Comparison of ENCODE assay signal across 1 cellular context in the genomic region with DNA sequence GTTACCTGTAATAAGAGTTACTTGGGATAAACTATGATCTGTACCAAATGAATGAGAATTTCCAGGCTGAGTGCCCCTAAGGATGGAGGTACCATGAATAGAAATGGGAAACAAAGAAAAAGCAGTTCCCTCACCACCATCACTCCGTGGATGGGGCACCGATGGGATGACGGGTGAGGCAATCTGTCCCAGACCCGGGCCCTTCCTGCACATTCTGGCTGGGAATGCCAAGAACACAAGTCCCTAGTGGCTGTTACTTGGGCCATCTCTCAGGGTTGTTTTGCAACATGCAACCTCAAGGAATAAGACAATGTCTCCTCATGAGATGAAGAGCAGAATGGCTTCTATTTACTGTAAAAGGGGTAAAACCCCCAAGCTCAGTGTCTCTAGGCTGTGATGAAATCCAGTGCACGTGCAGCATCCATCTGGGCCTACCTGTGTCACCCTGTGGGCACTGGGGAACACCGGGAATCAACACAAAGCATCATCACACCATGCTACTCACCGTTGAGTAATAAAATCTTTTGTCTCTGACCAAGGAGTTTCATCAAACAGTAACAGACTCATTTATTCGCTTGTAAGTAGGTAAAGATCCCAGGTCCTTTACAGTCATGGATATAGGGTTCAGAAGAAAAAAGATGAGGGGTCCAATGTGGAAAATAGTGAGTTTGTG.
TF ChIP-seq lines count a peak whose summit lies in the region.

No MANE protein-coding gene starts in this region.

TF ChIP-seq in H1, 55 proteins besides CTCF, POLR2A, EP300 and RAD21:
- TF ChIP-seq, protein P1, sequence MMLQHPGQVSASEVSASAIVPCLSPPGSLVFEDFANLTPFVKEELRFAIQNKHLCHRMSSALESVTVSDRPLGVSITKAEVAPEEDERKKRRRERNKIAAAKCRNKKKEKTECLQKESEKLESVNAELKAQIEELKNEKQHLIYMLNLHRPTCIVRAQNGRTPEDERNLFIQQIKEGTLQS (IDR thresholded peaks at IDR 0.05; ENCODE audit: insufficient read depth, low read depth, low read length): no peak
- TF ChIP-seq POU5F1 (IDR thresholded peaks at IDR 0.05; ENCODE audit: low read depth, low read length): no peak
- TF ChIP-seq, protein P2, sequence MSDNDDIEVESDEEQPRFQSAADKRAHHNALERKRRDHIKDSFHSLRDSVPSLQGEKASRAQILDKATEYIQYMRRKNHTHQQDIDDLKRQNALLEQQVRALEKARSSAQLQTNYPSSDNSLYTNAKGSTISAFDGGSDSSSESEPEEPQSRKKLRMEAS (IDR thresholded peaks at IDR 0.05): no peak
- no peak for TF ChIP-seq SRF (IDR thresholded peaks at IDR 0.05; ENCODE audit: low read depth, low read length)
- TF ChIP-seq BCL11A (IDR thresholded peaks at IDR 0.05; ENCODE audit: low read depth in 2 of 2, low read length in 2 of 2): no peak
- no peak for TF ChIP-seq SIX5 (IDR thresholded peaks at IDR 0.05; ENCODE audit: low read depth, low read length)
- TF ChIP-seq JUND (IDR thresholded peaks at IDR 0.05; ENCODE audit: low read length): no peak
- TF ChIP-seq GTF2F1 (IDR thresholded peaks at IDR 0.05; ENCODE audit: borderline replicate concordance, low read depth, low read length): no peak
- TF ChIP-seq KDM4A (IDR thresholded peaks at IDR 0.05; ENCODE audit: low read depth, low read length, severe bottlenecking): no peak
- TF ChIP-seq SP4 (IDR thresholded peaks at IDR 0.05; ENCODE audit: low read length): no peak
- no peak for TF ChIP-seq SUZ12 (IDR thresholded peaks at IDR 0.05; ENCODE audit: low read length)
